In genomic region chr18:58319719-58320118, GRCh38 we compare ENCODE assay signal across 28 cellular contexts.
"Had no signal": no experiment of that assay in that cellular context is flagged by ENCODE, and none has a peak within 500 bp of the region (broad histone marks: within the 10 kb centered on the region; RNA-seq: fewer than 3 reads in every experiment).

No MANE protein-coding gene starts in this region.

- H3K36me3 Mint-ChIP-seq: activated naive CD4-positive, alpha-beta T cell treated with anti-CD3 and anti-CD28 coated beads, Interleukin-2, amount 50 U/mL, for 24 hours had no signal

- H3K4me1 Mint-ChIP-seq: central memory CD8-positive, alpha-beta T cell had no signal

- H3K27me3 Mint-ChIP-seq: activated CD8-positive, alpha-beta T cell treated with anti-CD3 and anti-CD28 coated beads for 36 hours; activated naive CD4-positive, alpha-beta T cell treated with anti-CD3 and anti-CD28 coated beads, Interleukin-2, amount 50 U/mL, for 24 hours had no signal

- DNase-seq: activated CD4-positive, alpha-beta T cell treated with anti-CD3 and anti-CD28 coated beads for 36 hours; activated CD4-positive, alpha-beta T cell treated with anti-CD3 and anti-CD28 coated beads, Interleukin-2, amount 50 U/mL, for 1 hour; activated CD8-positive, alpha-beta memory T cell treated with anti-CD3 and anti-CD28 coated beads, Interleukin-2, amount 50 U/mL, for 4 hours; activated CD8-positive, alpha-beta T cell treated with anti-CD3 and anti-CD28 coated beads for 36 hours; activated effector memory CD4-positive, alpha-beta T cell treated with Interleukin-2 at 50 U/mL for 16 hours; activated naive CD4-positive, alpha-beta T cell; activated T-cell treated with anti-CD3 and anti-CD28 coated beads, Interleukin-2, amount 50 U/mL, for 1 hour; aorta; body of pancreas; KG1; NCI-H1048; NCI-H146; NCI-H187 treated with DMSO at 0.1 percent for 48 hours; NCI-H2171; NCI-H345; NCI-H510A; NCI-H526 treated with DMSO at 0.1 percent for 48 hours; NCI-H82; OCI-M1; Right ventricle myocardium superior; RPMI8226; SJCRH30; SK-N-SH; T-helper 1 cell; WERI-Rb-1 had no signal

- H3K4me3 Mint-ChIP-seq: activated CD4-positive, alpha-beta T cell treated with anti-CD3 and anti-CD28 coated beads for 36 hours; activated CD8-positive, alpha-beta T cell treated with anti-CD3 and anti-CD28 coated beads for 36 hours; activated naive CD4-positive, alpha-beta T cell treated with anti-CD3 and anti-CD28 coated beads, Interleukin-2, amount 50 U/mL, for 24 hours; central memory CD8-positive, alpha-beta T cell had no signal

- H3K9ac ChIP-seq: SK-N-SH had no signal

- ATAC-seq: activated CD4-positive, alpha-beta T cell treated with anti-CD3 and anti-CD28 coated beads for 36 hours; activated CD8-positive, alpha-beta T cell treated with anti-CD3 and anti-CD28 coated beads for 36 hours; body of pancreas; Panc1 had no signal

- H3K27me3 ChIP-seq: body of pancreas, SJCRH30 had no signal

- H3K4me2 ChIP-seq: SK-N-SH had no signal

- H3K27ac ChIP-seq: body of pancreas, SJCRH30, WERI-Rb-1 had no signal

- H3K9me3 ChIP-seq: body of pancreas, SJCRH30, SK-N-SH had no signal

- H3K36me3 ChIP-seq: SJCRH30 had no signal

- H3K27ac Mint-ChIP-seq: activated CD4-positive, alpha-beta T cell treated with anti-CD3 and anti-CD28 coated beads for 36 hours; activated CD8-positive, alpha-beta T cell treated with anti-CD3 and anti-CD28 coated beads for 36 hours had no signal

- H3K9me3 Mint-ChIP-seq: activated CD8-positive, alpha-beta T cell treated with anti-CD3 and anti-CD28 coated beads for 36 hours; activated naive CD4-positive, alpha-beta T cell treated with anti-CD3 and anti-CD28 coated beads, Interleukin-2, amount 50 U/mL, for 24 hours; central memory CD8-positive, alpha-beta T cell had no signal

- H3K4me3 ChIP-seq: body of pancreas, SJCRH30 had no signal
